In genomic region chr15:36426696-36427095, GRCh38 we compare ENCODE assay signal across 2 cellular contexts.
TF ChIP-seq lines count a peak whose summit lies in the region.

No MANE protein-coding gene starts in this region.

TF ChIP-seq in SK-N-SH, 30 proteins besides CTCF, POLR2A, EP300 and RAD21 (continued from another document):
- TF ChIP-seq TEAD4 (IDR thresholded peaks at IDR 0.05; ENCODE audit: borderline replicate concordance, insufficient read depth) (no peak), NFIC (IDR thresholded peaks at IDR 0.05; ENCODE audit: borderline replicate concordance) (no peak), FOXM1 (IDR thresholded peaks at IDR 0.05; ENCODE audit: low read depth) (no peak), USF2 (IDR thresholded peaks at IDR 0.05; ENCODE audit: borderline replicate concordance, low read depth, low read length) (no peak), TCF12 (IDR thresholded peaks at IDR 0.05) (no peak), MAX (IDR thresholded peaks at IDR 0.05; ENCODE audit: low read depth) (no peak), YY1 (IDR thresholded peaks at IDR 0.05; ENCODE audit: low read depth) (no peak)

TF ChIP-seq in SK-N-SH treated with all-trans-retinoic acid at 6 μM for 48 hours, 23 proteins besides CTCF, POLR2A, EP300 and RAD21 (continued from another document):
- no peak for TF ChIP-seq CSRNP3 (CRISPR knock-in tag; IDR thresholded peaks at IDR 0.05)
- TF ChIP-seq ZNF70 (CRISPR knock-in tag; IDR thresholded peaks at IDR 0.05) = no peak
- TF ChIP-seq ESRRG (CRISPR knock-in tag; IDR thresholded peaks at IDR 0.05) = no peak
- TF ChIP-seq SNAI2 (CRISPR knock-in tag; IDR thresholded peaks at IDR 0.05) = no peak
- no peak for TF ChIP-seq ZFP3 (CRISPR knock-in tag; IDR thresholded peaks at IDR 0.05)
- no peak for TF ChIP-seq PPARA (CRISPR knock-in tag; IDR thresholded peaks at IDR 0.05; ENCODE audit: borderline replicate concordance)
- TF ChIP-seq CREB5 (CRISPR knock-in tag; IDR thresholded peaks at IDR 0.05; ENCODE audit: low read depth) = no peak
- TF ChIP-seq ZNF565 (CRISPR knock-in tag; conservative IDR thresholded peaks at IDR 0.05; ENCODE audit: low read depth) = no peak
- no peak for TF ChIP-seq TOX (CRISPR knock-in tag; IDR thresholded peaks at IDR 0.05; ENCODE audit: borderline replicate concordance)
- no peak for TF ChIP-seq BACH2 (CRISPR knock-in tag; IDR thresholded peaks at IDR 0.05; ENCODE audit: borderline replicate concordance)
- no peak for TF ChIP-seq POU6F1 (CRISPR knock-in tag; IDR thresholded peaks at IDR 0.05; ENCODE audit: borderline replicate concordance, low read depth)
- TF ChIP-seq GLIS3 (CRISPR knock-in tag; IDR thresholded peaks at IDR 0.05) = no peak
- TF ChIP-seq TCF4 (CRISPR knock-in tag; IDR thresholded peaks at IDR 0.05; ENCODE audit: borderline replicate concordance) = no peak
TF ChIP-seq in SK-N-SH treated with all-trans-retinoic acid at 6 μM for 48 hours: peak in this region for 0.
